9 cellular contexts compared by ENCODE assay signal in genomic region chr13:47036291-47037008, GRCh38.
DNase-seq lines count a peak whose midpoint lies in the region; ATAC-seq, FAIRE-seq and TF ChIP-seq lines count a peak whose summit lies in the region.
"Had no signal": no experiment of that assay in that cellular context is flagged by ENCODE, and none has a peak within 500 bp of the region (broad histone marks: within the 10 kb centered on the region; RNA-seq: fewer than 3 reads in every experiment).

No MANE protein-coding gene starts in this region.

- no peaks in the 10 kb centered on the region for H3K9me3 ChIP-seq in CD4-positive, alpha-beta memory T cell (ENCODE audit: control insufficient read depth in 1 of 2, low read length in 2 of 2)

- CTCF ChIA-PET in CD4-positive, alpha-beta memory T cell (lab: Charles Lee; ENCODE audit: partially characterized antibody): no interaction called here

- POLR2A ChIA-PET in CD4-positive, alpha-beta memory T cell (lab: Charles Lee; ENCODE audit: partially characterized antibody): no interaction called here

- H3K4me1 ChIP-seq in CD4-positive, alpha-beta memory T cell (ENCODE audit: insufficient read depth, low read length): no peaks in the 10 kb centered on the region

- no peak for FAIRE-seq in urothelium cell line (lab: Jason Lieb, UNC)

- H3K4me3 ChIP-seq in CD4-positive, alpha-beta memory T cell (ENCODE audit: low read length in 2 of 2): no peak overlapping the region

- ATAC-seq in GM18907 (IDR thresholded peaks at IDR 0.05; ENCODE audit: unreplicated experiment) (peak; percentile 99), HG02571 (IDR thresholded peaks at IDR 0.05; ENCODE audit: unreplicated experiment) (peak; percentile 97), HG03521 (IDR thresholded peaks at IDR 0.05; ENCODE audit: unreplicated experiment) (peak; percentile 99)
- ATAC-seq: left cardiac atrium had no signal

- DNase-seq in mesothelial cell of epicardium (ENCODE audit: low spot score in 2 of 2, unreplicated experiment in 2 of 2) (no peak), cortex of kidney (lab: John Stamatoyannopoulos, UW) (no peak), urothelium cell line (ENCODE audit: low spot score) (no peak)
- no peak for DNase-seq in activated T-helper 2 cell treated with anti-CD3 and anti-CD28 coated beads, Interferon-gamma antibody, Interleukin-2, Interleukin-4, amounts not matched to agents 10 μg/mL and 5 μg/mL and 100 μg/mL, durations not matched to agents 14 hours and 24 hours and 36 hours (ENCODE audit: low spot score)
- no peak for DNase-seq in CD4-positive, alpha-beta memory T cell
- DNase-seq: left cardiac atrium had no signal

- H3K27ac ChIP-seq in CD4-positive, alpha-beta memory T cell (ENCODE audit: low read depth, low read length): no peak overlapping the region

- intact Hi-C loops in activated T-helper 2 cell treated with anti-CD3 and anti-CD28 coated beads, Interferon-gamma antibody, Interleukin-2, Interleukin-4, amounts not matched to agents 10 μg/mL and 5 μg/mL and 100 μg/mL, durations not matched to agents 14 hours and 24 hours and 36 hours (cut with micrococcal nuclease): no loop called here
- intact Hi-C loops in CD4-positive, alpha-beta memory T cell (cut with micrococcal nuclease): no loop called here

- H3K36me3 ChIP-seq in CD4-positive, alpha-beta memory T cell (ENCODE audit: insufficient read depth, low read length): no peaks in the 10 kb centered on the region

- peaks cover 31% of the 10 kb centered on the region for H3K4me1 Mint-ChIP-seq in mesothelial cell of epicardium
- no peaks in the 10 kb centered on the region for H3K4me1 Mint-ChIP-seq in activated T-helper 2 cell treated with anti-CD3 and anti-CD28 coated beads, Interferon-gamma antibody, Interleukin-2, Interleukin-4, amounts not matched to agents 10 μg/mL and 5 μg/mL and 100 μg/mL, durations not matched to agents 14 hours and 24 hours and 36 hours (ENCODE audit: low read depth)
- no peaks in the 10 kb centered on the region for H3K4me1 Mint-ChIP-seq in CD4-positive, alpha-beta memory T cell

- no peaks in the 10 kb centered on the region for H3K36me3 Mint-ChIP-seq in mesothelial cell of epicardium
- no peaks in the 10 kb centered on the region for H3K36me3 Mint-ChIP-seq in activated T-helper 2 cell treated with anti-CD3 and anti-CD28 coated beads, Interferon-gamma antibody, Interleukin-2, Interleukin-4, amounts not matched to agents 10 μg/mL and 5 μg/mL and 100 μg/mL, durations not matched to agents 14 hours and 24 hours and 36 hours (ENCODE audit: low read depth)
- H3K36me3 Mint-ChIP-seq in CD4-positive, alpha-beta memory T cell: no peaks in the 10 kb centered on the region

- TF ChIP-seq CTCF in mesothelial cell of epicardium (IDR thresholded peaks at IDR 0.05; ENCODE audit: unreplicated experiment): no peak

- H3K27ac Mint-ChIP-seq in mesothelial cell of epicardium: peak overlapping the region; percentile 44
- no peak overlapping the region for H3K27ac Mint-ChIP-seq in activated T-helper 2 cell treated with anti-CD3 and anti-CD28 coated beads, Interferon-gamma antibody, Interleukin-2, Interleukin-4, amounts not matched to agents 10 μg/mL and 5 μg/mL and 100 μg/mL, durations not matched to agents 14 hours and 24 hours and 36 hours
- H3K27ac Mint-ChIP-seq in CD4-positive, alpha-beta memory T cell: no peak overlapping the region

- no peak overlapping the region for H3K4me3 Mint-ChIP-seq in mesothelial cell of epicardium
- H3K4me3 Mint-ChIP-seq in activated T-helper 2 cell treated with anti-CD3 and anti-CD28 coated beads, Interferon-gamma antibody, Interleukin-2, Interleukin-4, amounts not matched to agents 10 μg/mL and 5 μg/mL and 100 μg/mL, durations not matched to agents 14 hours and 24 hours and 36 hours (ENCODE audit: low read depth): no peak overlapping the region
- H3K4me3 Mint-ChIP-seq in CD4-positive, alpha-beta memory T cell: peak overlapping the region in 1 of 8 donors; percentile 53

- H3K9me3 Mint-ChIP-seq in mesothelial cell of epicardium: no peaks in the 10 kb centered on the region
- no peaks in the 10 kb centered on the region for H3K9me3 Mint-ChIP-seq in activated T-helper 2 cell treated with anti-CD3 and anti-CD28 coated beads, Interferon-gamma antibody, Interleukin-2, Interleukin-4, amounts not matched to agents 10 μg/mL and 5 μg/mL and 100 μg/mL, durations not matched to agents 14 hours and 24 hours and 36 hours
- H3K9me3 Mint-ChIP-seq in CD4-positive, alpha-beta memory T cell: peaks cover 0 to 1% (median 0%) of the 10 kb centered on the region in 8 donors

- no peaks in the 10 kb centered on the region for H3K27me3 ChIP-seq in CD4-positive, alpha-beta memory T cell (ENCODE audit: insufficient read depth, low read length)

- H3K27me3 Mint-ChIP-seq in mesothelial cell of epicardium (ENCODE audit: low read depth): no peaks in the 10 kb centered on the region
- peaks cover 2% of the 10 kb centered on the region for H3K27me3 Mint-ChIP-seq in activated T-helper 2 cell treated with anti-CD3 and anti-CD28 coated beads, Interferon-gamma antibody, Interleukin-2, Interleukin-4, amounts not matched to agents 10 μg/mL and 5 μg/mL and 100 μg/mL, durations not matched to agents 14 hours and 24 hours and 36 hours (ENCODE audit: low read depth)
- peaks cover 0 to 6% of the 10 kb centered on the region in 2 donors for H3K27me3 Mint-ChIP-seq in CD4-positive, alpha-beta memory T cell
